Comparison of ENCODE assay signal across 1 cellular context in the genomic region with DNA sequence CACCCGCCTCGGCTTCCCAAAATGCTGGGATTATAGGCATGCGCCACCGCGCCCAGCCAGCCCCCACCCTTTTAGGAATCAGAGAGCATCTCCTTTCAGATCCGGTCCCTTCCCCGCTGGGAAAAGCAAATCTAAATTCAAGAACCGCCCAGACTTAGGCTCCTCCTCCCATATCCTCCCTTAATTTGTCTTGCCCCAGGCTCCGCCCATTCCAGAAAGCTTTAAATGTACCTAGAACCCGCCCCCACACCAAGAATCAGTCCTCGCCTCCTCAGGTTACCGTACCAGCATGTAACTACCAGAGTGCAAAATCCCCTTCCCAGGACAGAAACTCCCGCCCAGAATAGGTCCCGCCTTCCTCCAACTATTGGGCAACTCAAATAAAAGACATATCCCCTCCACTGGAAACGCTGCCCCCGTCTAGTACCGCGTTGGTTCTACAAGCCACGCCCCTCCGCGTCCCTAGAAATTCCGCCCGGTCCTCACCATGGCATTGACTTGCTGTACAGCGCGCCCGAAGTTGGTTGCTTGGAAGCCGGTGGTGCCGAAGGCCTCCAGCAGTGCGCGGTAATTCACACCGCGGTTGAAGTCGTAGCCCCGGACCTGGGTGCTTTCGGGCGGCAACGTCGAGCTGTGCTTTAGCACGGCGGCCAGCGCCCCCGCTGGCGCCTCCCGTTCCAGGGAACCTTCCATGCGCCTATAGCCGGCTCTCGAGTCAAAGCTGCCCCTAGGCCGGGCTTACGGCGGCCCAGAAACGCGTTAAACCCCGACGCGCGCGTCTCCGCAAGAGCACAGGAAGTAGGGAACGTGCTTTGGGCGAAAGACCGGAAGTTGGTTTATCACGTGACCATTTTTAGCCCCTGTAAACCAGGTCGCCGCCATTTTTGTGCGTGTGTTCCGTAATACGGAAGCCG.
TF ChIP-seq lines count a peak whose summit lies in the region.

A gene (minus strand): TSS at position 807 of the 914 bp plus-strand sequence. CDS start 114 bp downstream, at position 693.

TF ChIP-seq in HEK293, 187 proteins besides CTCF, POLR2A, EP300 and RAD21 (continued from another document):
- TF ChIP-seq, protein P1, sequence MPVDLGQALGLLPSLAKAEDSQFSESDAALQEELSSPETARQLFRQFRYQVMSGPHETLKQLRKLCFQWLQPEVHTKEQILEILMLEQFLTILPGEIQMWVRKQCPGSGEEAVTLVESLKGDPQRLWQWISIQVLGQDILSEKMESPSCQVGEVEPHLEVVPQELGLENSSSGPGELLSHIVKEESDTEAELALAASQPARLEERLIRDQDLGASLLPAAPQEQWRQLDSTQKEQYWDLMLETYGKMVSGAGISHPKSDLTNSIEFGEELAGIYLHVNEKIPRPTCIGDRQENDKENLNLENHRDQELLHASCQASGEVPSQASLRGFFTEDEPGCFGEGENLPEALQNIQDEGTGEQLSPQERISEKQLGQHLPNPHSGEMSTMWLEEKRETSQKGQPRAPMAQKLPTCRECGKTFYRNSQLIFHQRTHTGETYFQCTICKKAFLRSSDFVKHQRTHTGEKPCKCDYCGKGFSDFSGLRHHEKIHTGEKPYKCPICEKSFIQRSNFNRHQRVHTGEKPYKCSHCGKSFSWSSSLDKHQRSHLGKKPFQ (tag by site-specific recombination; IDR thresholded peaks at IDR 0.05): peak; percentile 78
- TF ChIP-seq, protein P2, sequence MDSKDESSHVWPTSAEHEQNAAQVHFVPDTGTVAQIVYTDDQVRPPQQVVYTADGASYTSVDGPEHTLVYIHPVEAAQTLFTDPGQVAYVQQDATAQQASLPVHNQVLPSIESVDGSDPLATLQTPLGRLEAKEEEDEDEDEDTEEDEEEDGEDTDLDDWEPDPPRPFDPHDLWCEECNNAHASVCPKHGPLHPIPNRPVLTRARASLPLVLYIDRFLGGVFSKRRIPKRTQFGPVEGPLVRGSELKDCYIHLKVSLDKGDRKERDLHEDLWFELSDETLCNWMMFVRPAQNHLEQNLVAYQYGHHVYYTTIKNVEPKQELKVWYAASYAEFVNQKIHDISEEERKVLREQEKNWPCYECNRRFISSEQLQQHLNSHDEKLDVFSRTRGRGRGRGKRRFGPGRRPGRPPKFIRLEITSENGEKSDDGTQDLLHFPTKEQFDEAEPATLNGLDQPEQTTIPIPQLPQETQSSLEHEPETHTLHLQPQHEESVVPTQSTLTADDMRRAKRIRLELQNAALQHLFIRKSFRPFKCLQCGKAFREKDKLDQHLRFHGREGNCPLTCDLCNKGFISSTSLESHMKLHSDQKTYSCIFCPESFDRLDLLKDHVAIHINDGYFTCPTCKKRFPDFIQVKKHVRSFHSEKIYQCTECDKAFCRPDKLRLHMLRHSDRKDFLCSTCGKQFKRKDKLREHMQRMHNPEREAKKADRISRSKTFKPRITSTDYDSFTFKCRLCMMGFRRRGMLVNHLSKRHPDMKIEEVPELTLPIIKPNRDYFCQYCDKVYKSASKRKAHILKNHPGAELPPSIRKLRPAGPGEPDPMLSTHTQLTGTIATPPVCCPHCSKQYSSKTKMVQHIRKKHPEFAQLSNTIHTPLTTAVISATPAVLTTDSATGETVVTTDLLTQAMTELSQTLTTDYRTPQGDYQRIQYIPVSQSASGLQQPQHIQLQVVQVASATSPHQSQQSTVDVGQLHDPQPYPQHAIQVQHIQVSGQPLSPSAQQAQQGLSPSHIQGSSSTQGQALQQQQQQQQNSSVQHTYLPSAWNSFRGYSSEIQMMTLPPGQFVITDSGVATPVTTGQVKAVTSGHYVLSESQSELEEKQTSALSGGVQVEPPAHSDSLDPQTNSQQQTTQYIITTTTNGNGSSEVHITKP (tag by site-specific recombination; IDR thresholded peaks at IDR 0.05): peak; percentile 87
- TF ChIP-seq, protein P3, sequence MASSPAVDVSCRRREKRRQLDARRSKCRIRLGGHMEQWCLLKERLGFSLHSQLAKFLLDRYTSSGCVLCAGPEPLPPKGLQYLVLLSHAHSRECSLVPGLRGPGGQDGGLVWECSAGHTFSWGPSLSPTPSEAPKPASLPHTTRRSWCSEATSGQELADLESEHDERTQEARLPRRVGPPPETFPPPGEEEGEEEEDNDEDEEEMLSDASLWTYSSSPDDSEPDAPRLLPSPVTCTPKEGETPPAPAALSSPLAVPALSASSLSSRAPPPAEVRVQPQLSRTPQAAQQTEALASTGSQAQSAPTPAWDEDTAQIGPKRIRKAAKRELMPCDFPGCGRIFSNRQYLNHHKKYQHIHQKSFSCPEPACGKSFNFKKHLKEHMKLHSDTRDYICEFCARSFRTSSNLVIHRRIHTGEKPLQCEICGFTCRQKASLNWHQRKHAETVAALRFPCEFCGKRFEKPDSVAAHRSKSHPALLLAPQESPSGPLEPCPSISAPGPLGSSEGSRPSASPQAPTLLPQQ (tag by site-specific recombination; IDR thresholded peaks at IDR 0.05): peak; percentile 57
- TF ChIP-seq HOXC10 (CRISPR knock-in tag; IDR thresholded peaks at IDR 0.05): no peak
- peak; percentile 62; the same call in 1 of the 2 replicates for TF ChIP-seq ZNF777 (tag by site-specific recombination; IDR thresholded peaks at IDR 0.05; ENCODE audit: borderline replicate concordance)
- peak; percentile 98 for TF ChIP-seq ZXDB (tag by site-specific recombination; IDR thresholded peaks at IDR 0.05)
- TF ChIP-seq, protein P4, sequence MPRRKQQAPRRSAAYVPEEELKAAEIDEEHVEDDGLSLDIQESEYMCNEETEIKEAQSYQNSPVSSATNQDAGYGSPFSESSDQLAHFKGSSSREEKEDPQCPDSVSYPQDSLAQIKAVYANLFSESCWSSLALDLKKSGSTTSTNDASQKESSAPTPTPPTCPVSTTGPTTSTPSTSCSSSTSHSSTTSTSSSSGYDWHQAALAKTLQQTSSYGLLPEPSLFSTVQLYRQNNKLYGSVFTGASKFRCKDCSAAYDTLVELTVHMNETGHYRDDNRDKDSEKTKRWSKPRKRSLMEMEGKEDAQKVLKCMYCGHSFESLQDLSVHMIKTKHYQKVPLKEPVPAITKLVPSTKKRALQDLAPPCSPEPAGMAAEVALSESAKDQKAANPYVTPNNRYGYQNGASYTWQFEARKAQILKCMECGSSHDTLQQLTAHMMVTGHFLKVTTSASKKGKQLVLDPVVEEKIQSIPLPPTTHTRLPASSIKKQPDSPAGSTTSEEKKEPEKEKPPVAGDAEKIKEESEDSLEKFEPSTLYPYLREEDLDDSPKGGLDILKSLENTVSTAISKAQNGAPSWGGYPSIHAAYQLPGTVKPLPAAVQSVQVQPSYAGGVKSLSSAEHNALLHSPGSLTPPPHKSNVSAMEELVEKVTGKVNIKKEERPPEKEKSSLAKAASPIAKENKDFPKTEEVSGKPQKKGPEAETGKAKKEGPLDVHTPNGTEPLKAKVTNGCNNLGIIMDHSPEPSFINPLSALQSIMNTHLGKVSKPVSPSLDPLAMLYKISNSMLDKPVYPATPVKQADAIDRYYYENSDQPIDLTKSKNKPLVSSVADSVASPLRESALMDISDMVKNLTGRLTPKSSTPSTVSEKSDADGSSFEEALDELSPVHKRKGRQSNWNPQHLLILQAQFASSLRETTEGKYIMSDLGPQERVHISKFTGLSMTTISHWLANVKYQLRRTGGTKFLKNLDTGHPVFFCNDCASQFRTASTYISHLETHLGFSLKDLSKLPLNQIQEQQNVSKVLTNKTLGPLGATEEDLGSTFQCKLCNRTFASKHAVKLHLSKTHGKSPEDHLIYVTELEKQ (tag by site-specific recombination; IDR thresholded peaks at IDR 0.05; ENCODE audit: borderline replicate concordance): no peak
- no peak for TF ChIP-seq ZNF138 (tag by site-specific recombination; IDR thresholded peaks at IDR 0.05; ENCODE audit: borderline replicate concordance)
- TF ChIP-seq, protein P5, sequence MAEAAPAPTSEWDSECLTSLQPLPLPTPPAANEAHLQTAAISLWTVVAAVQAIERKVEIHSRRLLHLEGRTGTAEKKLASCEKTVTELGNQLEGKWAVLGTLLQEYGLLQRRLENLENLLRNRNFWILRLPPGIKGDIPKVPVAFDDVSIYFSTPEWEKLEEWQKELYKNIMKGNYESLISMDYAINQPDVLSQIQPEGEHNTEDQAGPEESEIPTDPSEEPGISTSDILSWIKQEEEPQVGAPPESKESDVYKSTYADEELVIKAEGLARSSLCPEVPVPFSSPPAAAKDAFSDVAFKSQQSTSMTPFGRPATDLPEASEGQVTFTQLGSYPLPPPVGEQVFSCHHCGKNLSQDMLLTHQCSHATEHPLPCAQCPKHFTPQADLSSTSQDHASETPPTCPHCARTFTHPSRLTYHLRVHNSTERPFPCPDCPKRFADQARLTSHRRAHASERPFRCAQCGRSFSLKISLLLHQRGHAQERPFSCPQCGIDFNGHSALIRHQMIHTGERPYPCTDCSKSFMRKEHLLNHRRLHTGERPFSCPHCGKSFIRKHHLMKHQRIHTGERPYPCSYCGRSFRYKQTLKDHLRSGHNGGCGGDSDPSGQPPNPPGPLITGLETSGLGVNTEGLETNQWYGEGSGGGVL (tag by site-specific recombination; IDR thresholded peaks at IDR 0.05): peak; percentile 99
- peak; percentile 25; the same call in 1 of the 2 replicates for TF ChIP-seq ZNF837 (tag by site-specific recombination; IDR thresholded peaks at IDR 0.05)
